8 cellular contexts compared by ENCODE assay signal in the genomic region with DNA sequence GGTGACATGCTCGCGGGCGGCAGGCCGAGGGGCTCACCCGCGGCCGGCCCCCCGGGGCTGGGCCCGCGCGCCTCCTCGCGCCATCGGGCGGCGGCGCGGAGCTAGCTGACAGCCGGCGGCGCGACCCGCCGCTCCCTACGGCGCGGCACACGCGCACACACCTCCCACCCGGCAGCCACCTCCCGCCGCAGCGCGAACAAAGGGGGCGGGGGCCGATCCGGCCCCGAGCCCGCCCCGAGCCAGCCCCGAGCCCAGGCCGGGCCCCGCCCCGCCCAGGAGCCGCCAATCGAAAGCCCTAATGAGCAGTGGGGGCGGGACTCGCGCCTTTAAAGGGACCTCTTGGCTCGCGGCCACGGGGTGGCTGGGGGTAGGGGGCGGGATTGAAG. TPM values are rescaled to one million over a fixed set of nuclear protein-coding genes. Genes with fewer than 3 reads are reported as not detected.
DNase-seq lines count a peak whose midpoint lies in the region; ATAC-seq and TF ChIP-seq lines count a peak whose summit lies in the region.

A gene with protein sequence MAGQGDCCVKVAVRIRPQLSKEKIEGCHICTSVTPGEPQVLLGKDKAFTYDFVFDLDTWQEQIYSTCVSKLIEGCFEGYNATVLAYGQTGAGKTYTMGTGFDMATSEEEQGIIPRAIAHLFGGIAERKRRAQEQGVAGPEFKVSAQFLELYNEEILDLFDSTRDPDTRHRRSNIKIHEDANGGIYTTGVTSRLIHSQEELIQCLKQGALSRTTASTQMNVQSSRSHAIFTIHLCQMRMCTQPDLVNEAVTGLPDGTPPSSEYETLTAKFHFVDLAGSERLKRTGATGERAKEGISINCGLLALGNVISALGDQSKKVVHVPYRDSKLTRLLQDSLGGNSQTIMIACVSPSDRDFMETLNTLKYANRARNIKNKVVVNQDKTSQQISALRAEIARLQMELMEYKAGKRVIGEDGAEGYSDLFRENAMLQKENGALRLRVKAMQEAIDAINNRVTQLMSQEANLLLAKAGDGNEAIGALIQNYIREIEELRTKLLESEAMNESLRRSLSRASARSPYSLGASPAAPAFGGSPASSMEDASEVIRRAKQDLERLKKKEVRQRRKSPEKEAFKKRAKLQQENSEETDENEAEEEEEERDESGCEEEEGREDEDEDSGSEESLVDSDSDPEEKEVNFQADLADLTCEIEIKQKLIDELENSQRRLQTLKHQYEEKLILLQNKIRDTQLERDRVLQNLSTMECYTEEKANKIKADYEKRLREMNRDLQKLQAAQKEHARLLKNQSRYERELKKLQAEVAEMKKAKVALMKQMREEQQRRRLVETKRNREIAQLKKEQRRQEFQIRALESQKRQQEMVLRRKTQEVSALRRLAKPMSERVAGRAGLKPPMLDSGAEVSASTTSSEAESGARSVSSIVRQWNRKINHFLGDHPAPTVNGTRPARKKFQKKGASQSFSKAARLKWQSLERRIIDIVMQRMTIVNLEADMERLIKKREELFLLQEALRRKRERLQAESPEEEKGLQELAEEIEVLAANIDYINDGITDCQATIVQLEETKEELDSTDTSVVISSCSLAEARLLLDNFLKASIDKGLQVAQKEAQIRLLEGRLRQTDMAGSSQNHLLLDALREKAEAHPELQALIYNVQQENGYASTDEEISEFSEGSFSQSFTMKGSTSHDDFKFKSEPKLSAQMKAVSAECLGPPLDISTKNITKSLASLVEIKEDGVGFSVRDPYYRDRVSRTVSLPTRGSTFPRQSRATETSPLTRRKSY (N-terminal part only) (minus strand): TSS at position 198 of the 386 bp plus-strand sequence. CDS start 331 bp downstream, outside the sequence.

- H3K4me1 ChIP-seq in OCI-LY3 (ENCODE audit: low read length) (peaks cover 73% of the 10 kb centered on the region), esophagus squamous epithelium (peaks cover 34 to 91% (median 54%) of the 10 kb centered on the region in 3 donors)

- H3K4me3 ChIP-seq in OCI-LY3 (ENCODE audit: low read length) (peak within 1 kb of the TSS; percentile 86), esophagus squamous epithelium (peak within 1 kb of the TSS; percentile 32 to 79 (median 52))

- peaks cover 54% of the 10 kb centered on the region for H3K79me2 ChIP-seq in OCI-LY3 (ENCODE audit: low read length)

- no peaks in the 10 kb centered on the region for H3K9me3 Mint-ChIP-seq in natural killer cell treated with Interleukin-12 subunit alpha and Interleukin-12 subunit beta and Interleukin-15 and Interleukin-18, amount 100 ng/mL, for 72 hours
- H3K9me3 Mint-ChIP-seq in stimulated activated naive CD8-positive, alpha-beta T cell treated with anti-CD3 and anti-CD28 coated beads, Interleukin-15, Interleukin-2, amounts not matched to agents 100 ng/mL and 50 ng/mL, for 24 hours, result no peaks in the 10 kb centered on the region

- peak within 1 kb of the TSS; percentile 96 for H3K9ac ChIP-seq in OCI-LY3 (ENCODE audit: low read length)

- TF ChIP-seq CTCF in OCI-LY3 (IDR thresholded peaks at IDR 0.05; ENCODE audit: low read depth, low read length) (no peak), esophagus squamous epithelium (IDR thresholded peaks at IDR 0.05) (no peak)

- H3K4me2 ChIP-seq in OCI-LY3 (ENCODE audit: low read length), result peak within 1 kb of the TSS; percentile 99

- peak; percentile 94 for DNase-seq in COLO668 (lab: John Stamatoyannopoulos, UW; ENCODE audit: unreplicated experiment)
- DNase-seq in HT-29 (ENCODE audit: low spot score), result peak; percentile 69
- peak; percentile 94 for DNase-seq in activated T-cell treated with anti-CD3 and anti-CD28 coated beads, Interleukin-2, amount 50 U/mL, for 1 hour
- peak; percentile 17 for DNase-seq in esophagus squamous epithelium (lab: John Stamatoyannopoulos, UW)
- peak; percentile 95 for DNase-seq in natural killer cell treated with Interleukin-12 subunit alpha and Interleukin-12 subunit beta and Interleukin-15 and Interleukin-18, amount 100 ng/mL, for 72 hours (ENCODE audit: low spot score)

- H2AFZ ChIP-seq in OCI-LY3 (ENCODE audit: low read depth, low read length), result peak within 1 kb of the TSS; percentile 10; the same call in 1 of the 2 replicates

- H3K36me3 ChIP-seq in OCI-LY3 (replicated peaks; ENCODE audit: low read depth, low read length) (peaks cover under 1% of the 10 kb centered on the region), esophagus squamous epithelium (no peaks in the 10 kb centered on the region)

- H3K4me3 Mint-ChIP-seq in natural killer cell treated with Interleukin-12 subunit alpha and Interleukin-12 subunit beta and Interleukin-15 and Interleukin-18, amount 100 ng/mL, for 72 hours, result peak within 1 kb of the TSS; percentile 96
- H3K4me3 Mint-ChIP-seq in stimulated activated naive CD8-positive, alpha-beta T cell treated with anti-CD3 and anti-CD28 coated beads, Interleukin-15, Interleukin-2, amounts not matched to agents 100 ng/mL and 50 ng/mL, for 24 hours, result peak within 1 kb of the TSS; percentile 88

- peak in 2 of 4 donors; percentile 21 to 55 for TF ChIP-seq POLR2A in esophagus squamous epithelium (IDR thresholded peaks at IDR 0.05)

- H3K36me3 Mint-ChIP-seq in natural killer cell treated with Interleukin-12 subunit alpha and Interleukin-12 subunit beta and Interleukin-15 and Interleukin-18, amount 100 ng/mL, for 72 hours, result no peaks in the 10 kb centered on the region
- H3K36me3 Mint-ChIP-seq in stimulated activated naive CD8-positive, alpha-beta T cell treated with anti-CD3 and anti-CD28 coated beads, Interleukin-15, Interleukin-2, amounts not matched to agents 100 ng/mL and 50 ng/mL, for 24 hours (ENCODE audit: low read depth), result peaks cover 6% of the 10 kb centered on the region

- H3K27ac Mint-ChIP-seq in natural killer cell treated with Interleukin-12 subunit alpha and Interleukin-12 subunit beta and Interleukin-15 and Interleukin-18, amount 100 ng/mL, for 72 hours, result peak within 1 kb of the TSS; percentile 95 to 99
- peak within 1 kb of the TSS; percentile 96 for H3K27ac Mint-ChIP-seq in stimulated activated naive CD8-positive, alpha-beta T cell treated with anti-CD3 and anti-CD28 coated beads, Interleukin-15, Interleukin-2, amounts not matched to agents 100 ng/mL and 50 ng/mL, for 24 hours

- peak; percentile 64 for ATAC-seq in GM19463 (IDR thresholded peaks at IDR 0.05; ENCODE audit: unreplicated experiment)
- peak; percentile 89 to 94 for ATAC-seq in natural killer cell treated with Interleukin-12 subunit alpha and Interleukin-12 subunit beta and Interleukin-15 and Interleukin-18, amount 100 ng/mL, for 72 hours

- H3K27me3 ChIP-seq in OCI-LY3 (ENCODE audit: low read depth, low read length) (no peaks in the 10 kb centered on the region), esophagus squamous epithelium (peaks cover 0 to 19% (median 0%) of the 10 kb centered on the region in 4 donors)

- intact Hi-C loops in esophagus squamous epithelium (cut with DNase I), result no loop called here

- peaks cover 56 to 73% of the 10 kb centered on the region in 2 donors for H3K4me1 Mint-ChIP-seq in natural killer cell treated with Interleukin-12 subunit alpha and Interleukin-12 subunit beta and Interleukin-15 and Interleukin-18, amount 100 ng/mL, for 72 hours (ENCODE audit: low read depth in 2 of 2)
- peaks cover 83% of the 10 kb centered on the region for H3K4me1 Mint-ChIP-seq in stimulated activated naive CD8-positive, alpha-beta T cell treated with anti-CD3 and anti-CD28 coated beads, Interleukin-15, Interleukin-2, amounts not matched to agents 100 ng/mL and 50 ng/mL, for 24 hours (ENCODE audit: low read depth)

- H3K9me3 ChIP-seq in OCI-LY3 (ENCODE audit: insufficient read depth, low read length) (no peaks in the 10 kb centered on the region), esophagus squamous epithelium (no peaks in the 10 kb centered on the region)

- peak within 1 kb of the TSS; percentile 94 for H3K27ac ChIP-seq in OCI-LY3 (ENCODE audit: low read length)
- peak within 1 kb of the TSS; percentile 6 to 78 (median 48) for H3K27ac ChIP-seq in esophagus squamous epithelium

- H4K20me1 ChIP-seq in OCI-LY3 (ENCODE audit: insufficient read depth, low read length), result peaks cover 1% of the 10 kb centered on the region

- 0% methylated on average over 2 of the region's 53 CpGs; no CpG with 5 or more reads in 1 of the 2 donors for WGBS in esophagus squamous epithelium, 2 donors

- H3K27me3 Mint-ChIP-seq in natural killer cell treated with Interleukin-12 subunit alpha and Interleukin-12 subunit beta and Interleukin-15 and Interleukin-18, amount 100 ng/mL, for 72 hours, result no peaks in the 10 kb centered on the region
- H3K27me3 Mint-ChIP-seq in stimulated activated naive CD8-positive, alpha-beta T cell treated with anti-CD3 and anti-CD28 coated beads, Interleukin-15, Interleukin-2, amounts not matched to agents 100 ng/mL and 50 ng/mL, for 24 hours, result no peaks in the 10 kb centered on the region

RNA-seq across cellular contexts. Expression of the gene that starts here (rescaled TPM):
- 3.8 and 4.8 TPM in 2 replicates for total RNA-seq in HT-29 (2014; rRNA removed; shearing (Covaris generic))
- 1 to 10 TPM in 2 of 4 donors, under 1 TPM in 2; 0.53 to 2.1 (median 1.0) TPM for total RNA-seq in esophagus squamous epithelium
- 10 to 100 TPM; 71.1 to 93.3 TPM for total RNA-seq in natural killer cell treated with Interleukin-12 subunit alpha and Interleukin-12 subunit beta and Interleukin-15 and Interleukin-18, amount 100 ng/mL, for 72 hours

Comparison
In these comparisons a context has a peak if more than half of its experiments do, and no peak if none do; other contexts are left out.
1. Peak in every context shown above with its lines: DNase-seq, ATAC-seq, H3K4me3 ChIP-seq and H3K27ac ChIP-seq.
2. RNA of the gene that starts here (total RNA-seq): 71.1 to 93.3 TPM in natural killer cell treated with Interleukin-12 subunit alpha and Interleukin-12 subunit beta and Interleukin-15 and Interleukin-18, amount 100 ng/mL, for 72 hours; 3.8 to 4.8 TPM in HT-29 and 0.53 to 2.1 TPM in esophagus squamous epithelium; every median in the first group is over 10 times any median in the second.
3. DNase-seq: peak in every context shown above with its lines; median percentile 95 in natural killer cell treated with Interleukin-12 subunit alpha and Interleukin-12 subunit beta and Interleukin-15 and Interleukin-18, amount 100 ng/mL, for 72 hours; 94 in COLO668; 94 in activated T-cell treated with anti-CD3 and anti-CD28 coated beads, Interleukin-2, amount 50 U/mL, for 1 hour; 69 in HT-29; 17 in esophagus squamous epithelium.